Comparison of ENCODE assay signal across 10 cellular contexts in genomic region chr1:25907473-25908058, GRCh38. TPM values are rescaled to one million over a fixed set of nuclear protein-coding genes. Genes with fewer than 3 reads are reported as not detected.
DNase-seq lines count a peak whose midpoint lies in the region; ATAC-seq and TF ChIP-seq lines count a peak whose summit lies in the region.
"Had no signal": no experiment of that assay in that cellular context is flagged by ENCODE, and none has a peak within 500 bp of the region (broad histone marks: within the 10 kb centered on the region; RNA-seq: fewer than 3 reads in every experiment).

No MANE protein-coding gene starts in this region.

- TF ChIP-seq CTCF in Calu3 (IDR thresholded peaks at IDR 0.05; ENCODE audit: unreplicated experiment) = no peak

- no peaks in the 10 kb centered on the region for H3K27me3 Mint-ChIP-seq in Calu3 (ENCODE audit: unreplicated experiment)
- no peaks in the 10 kb centered on the region for H3K27me3 Mint-ChIP-seq in activated T-helper 17 cell treated with anti-CD3 and anti-CD28 coated beads, Interleukin-2, amount 50 U/mL, for 72 hours
- H3K27me3 Mint-ChIP-seq in naive thymus-derived CD8-positive, alpha-beta T cell = no peaks in the 10 kb centered on the region

- H3K36me3 Mint-ChIP-seq in Calu3 (ENCODE audit: insufficient read depth, unreplicated experiment) = peaks cover 32% of the 10 kb centered on the region
- H3K36me3 Mint-ChIP-seq in activated T-helper 17 cell treated with anti-CD3 and anti-CD28 coated beads, Interleukin-2, amount 50 U/mL, for 72 hours (ENCODE audit: low read depth) = peaks cover 28% of the 10 kb centered on the region
- H3K36me3 Mint-ChIP-seq in naive thymus-derived CD8-positive, alpha-beta T cell = peaks cover 0 to 3% (median 2%) of the 10 kb centered on the region in 3 donors

- H3K27ac Mint-ChIP-seq in Calu3 (ENCODE audit: unreplicated experiment) = peak overlapping the region; percentile 65
- H3K27ac Mint-ChIP-seq in activated T-helper 17 cell treated with anti-CD3 and anti-CD28 coated beads, Interleukin-2, amount 50 U/mL, for 72 hours = peak overlapping the region; percentile 61
- H3K27ac Mint-ChIP-seq in naive thymus-derived CD8-positive, alpha-beta T cell = peak overlapping the region in 9 of 10 donors; percentile 4 to 94 (median 70)

- intact Hi-C loops in Calu3 (cut with micrococcal nuclease; ENCODE audit: unreplicated experiment) = no loop called here

- no peaks in the 10 kb centered on the region for H3K9me3 Mint-ChIP-seq in Calu3 (ENCODE audit: low read depth, unreplicated experiment)
- H3K9me3 Mint-ChIP-seq in activated T-helper 17 cell treated with anti-CD3 and anti-CD28 coated beads, Interleukin-2, amount 50 U/mL, for 72 hours = no peaks in the 10 kb centered on the region
- H3K9me3 Mint-ChIP-seq in naive thymus-derived CD8-positive, alpha-beta T cell = no peaks in the 10 kb centered on the region

- no peak overlapping the region for H3K4me3 Mint-ChIP-seq in Calu3 (ENCODE audit: low read depth, unreplicated experiment)
- peak overlapping the region; percentile 98 for H3K4me3 Mint-ChIP-seq in activated T-helper 17 cell treated with anti-CD3 and anti-CD28 coated beads, Interleukin-2, amount 50 U/mL, for 72 hours
- peak overlapping the region; percentile 46 to 96 (median 86) for H3K4me3 Mint-ChIP-seq in naive thymus-derived CD8-positive, alpha-beta T cell

- CTCF ChIA-PET in Calu3 (lab: Charles Lee) = no interaction called here

- BruUV-seq in Calu3 (replicated peaks; lab: Mats Ljungman, UMichigan) = no TSS peak

- DNase-seq in NCI-H1417 (lab: John Stamatoyannopoulos, UW) (peak in 2 of 3 experiments; percentile 67 to 84), NCI-H1417 treated with DMSO at 0.1 percent for 48 hours (lab: John Stamatoyannopoulos, UW) (no peak), Calu3 (no peak), epidermal melanocyte (ENCODE audit: insufficient read length, low spot score) (no peak), NCI-H2029 (lab: John Stamatoyannopoulos, UW) (no peak)
- DNase-seq in naive thymus-derived CD8-positive, alpha-beta T cell = no peak
- DNase-seq: foreskin keratinocyte had no signal

- POLR2A ChIA-PET in naive thymus-derived CD8-positive, alpha-beta T cell (lab: Charles Lee) = interaction anchor here (0.8 to 1.5 kb wide), 5 partner anchors 16 to 327 kb away, joined by 3 to 4 read pairs (median 3); partner anchors contain the start of genes CEP85, PAFAH2 and PAQR7

- peaks cover 9% of the 10 kb centered on the region for H3K4me1 Mint-ChIP-seq in Calu3 (ENCODE audit: low read depth, unreplicated experiment)
- H3K4me1 Mint-ChIP-seq in activated T-helper 17 cell treated with anti-CD3 and anti-CD28 coated beads, Interleukin-2, amount 50 U/mL, for 72 hours = peaks cover 5% of the 10 kb centered on the region
- peaks cover 8 to 26% (median 18%) of the 10 kb centered on the region in 4 donors for H3K4me1 Mint-ChIP-seq in naive thymus-derived CD8-positive, alpha-beta T cell

- ATAC-seq in activated T-helper 17 cell treated with anti-CD3 and anti-CD28 coated beads, Interleukin-2, amount 50 U/mL, for 72 hours (replicated peaks) = no peak
- ATAC-seq in naive thymus-derived CD8-positive, alpha-beta T cell = no peak
- no peak for ATAC-seq in GM18861 (IDR thresholded peaks at IDR 0.05; ENCODE audit: unreplicated experiment)

RNA-seq across cellular contexts. Expression of gene STMN1, which starts 1.3 kb away (rescaled TPM):
- 205 and 242 TPM in 2 replicates for total RNA-seq in Calu3 (2022)
- total RNA-seq in activated T-helper 17 cell treated with anti-CD3 and anti-CD28 coated beads, Interleukin-2, amount 50 U/mL, for 72 hours = 100 to 1,000 TPM; 376 to 423 TPM
- 10 to 100 TPM; 83.3 to 86.0 TPM for total RNA-seq in naive thymus-derived CD8-positive, alpha-beta T cell
- polyA plus RNA-seq in naive thymus-derived CD8-positive, alpha-beta T cell = 100 to 1,000 TPM; 197 to 238 (median 205) TPM

RNA-seq across cellular contexts. Expression of gene PAQR7, which starts 32.1 kb away (rescaled TPM):
- 13.6 and 15.9 TPM in 2 replicates for total RNA-seq in Calu3 (2022)
- 1 to 10 TPM; 5.7 to 7.2 TPM for total RNA-seq in activated T-helper 17 cell treated with anti-CD3 and anti-CD28 coated beads, Interleukin-2, amount 50 U/mL, for 72 hours
- 1 to 10 TPM; 6.3 to 6.5 TPM for total RNA-seq in naive thymus-derived CD8-positive, alpha-beta T cell
- under 1 TPM; 0.08 to 0.32 (median 0.30) TPM for polyA plus RNA-seq in naive thymus-derived CD8-positive, alpha-beta T cell

RNA-seq across cellular contexts. Expression of gene AUNIP, which starts 48.3 kb away (rescaled TPM):
- 7.7 and 10.6 TPM in 2 replicates for total RNA-seq in Calu3 (2022)
- 1 to 10 TPM; 3.7 to 7.2 TPM for total RNA-seq in activated T-helper 17 cell treated with anti-CD3 and anti-CD28 coated beads, Interleukin-2, amount 50 U/mL, for 72 hours
- not detected for total RNA-seq in naive thymus-derived CD8-positive, alpha-beta T cell
- polyA plus RNA-seq in naive thymus-derived CD8-positive, alpha-beta T cell = not detected
- total RNA-seq: left lobe of liver had no signal

Comparison
In these comparisons a context has a peak if more than half of its experiments do, and no peak if none do; other contexts are left out.
1. DNase-seq: peak in NCI-H1417 (2 of 3); none in NCI-H1417 treated with DMSO at 0.1 percent for 48 hours (single experiment), Calu3 (single experiment), naive thymus-derived CD8-positive, alpha-beta T cell (0 of 10), epidermal melanocyte (single experiment) and NCI-H2029 (single experiment).
2. Peak in every context shown above with its lines, with median percentiles within 50 percentile points of each other: H3K27ac Mint-ChIP-seq.